Comparison of ENCODE assay signal across 24 cellular contexts in the genomic region with DNA sequence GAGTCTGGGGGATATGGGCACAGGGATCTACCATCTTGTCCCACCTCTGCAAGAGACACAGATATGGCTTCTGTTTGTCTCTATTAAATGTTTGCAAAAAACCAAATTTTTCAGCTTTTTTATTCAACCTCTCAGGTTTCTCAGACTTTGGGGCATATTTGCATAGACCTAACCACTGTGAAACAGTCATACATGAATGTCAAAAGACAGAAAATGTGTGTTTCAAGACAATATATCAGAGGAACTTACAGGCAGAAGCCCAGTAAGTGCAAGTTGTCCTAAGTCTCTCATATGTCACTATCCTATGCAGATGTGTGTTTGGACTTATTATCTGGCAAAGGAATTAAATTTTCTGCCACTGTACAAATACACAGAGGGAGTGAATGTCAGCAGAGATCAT.
"Had no signal": no experiment of that assay in that cellular context is flagged by ENCODE, and none has a peak within 500 bp of the region (broad histone marks: within the 10 kb centered on the region; RNA-seq: fewer than 3 reads in every experiment).

No MANE protein-coding gene starts in this region.

- H3K4me1 Mint-ChIP-seq: immature natural killer cell; memory B cell; naive thymus-derived CD4-positive, alpha-beta T cell had no signal

- H3K79me2 ChIP-seq: hepatocyte had no signal

- H3K27me3 ChIP-seq: dorsolateral prefrontal cortex, esophagus muscularis mucosa, foreskin keratinocyte, gastroesophageal sphincter, heart left ventricle, hepatocyte, left lung had no signal

- H3K4me3 ChIP-seq: coronary artery, dorsolateral prefrontal cortex, esophagus muscularis mucosa, gastroesophageal sphincter, heart left ventricle, hepatocyte, left lung, lower lobe of right lung had no signal

- H3K9me3 ChIP-seq: esophagus muscularis mucosa, gastroesophageal sphincter, lower lobe of right lung had no signal

- H3K36me3 Mint-ChIP-seq: immature natural killer cell; memory B cell; naive thymus-derived CD4-positive, alpha-beta T cell had no signal

- H3K4me2 ChIP-seq: hepatocyte had no signal

- H3K27me3 Mint-ChIP-seq: memory B cell; naive thymus-derived CD4-positive, alpha-beta T cell had no signal

- H3K27ac ChIP-seq: coronary artery, dorsolateral prefrontal cortex, esophagus muscularis mucosa, foreskin keratinocyte, gastroesophageal sphincter, heart left ventricle, hepatocyte, left lung, lower lobe of right lung had no signal

- ATAC-seq: foreskin keratinocyte; gastroesophageal sphincter; heart left ventricle; left cardiac atrium; left lung; left ventricle myocardium superior; lower lobe of right lung; naive thymus-derived CD4-positive, alpha-beta T cell had no signal

- DNase-seq: dermis blood vessel endothelial cell; dorsolateral prefrontal cortex; effector CD4-positive, alpha-beta T cell; effector memory CD4-positive, alpha-beta T cell; foreskin keratinocyte; heart left ventricle; hypothalamus; immature natural killer cell; islet precursor cell; left cardiac atrium; left lung; left ventricle myocardium superior; lower lobe of right lung; mesendoderm; midbrain; naive thymus-derived CD4-positive, alpha-beta T cell had no signal

- FAIRE-seq: colon, endothelial cell of umbilical vein, frontal cortex had no signal

- H2AFZ ChIP-seq: hepatocyte had no signal

- H3K27ac Mint-ChIP-seq: immature natural killer cell; memory B cell; naive thymus-derived CD4-positive, alpha-beta T cell had no signal

- H3K36me3 ChIP-seq: esophagus muscularis mucosa, gastroesophageal sphincter, heart left ventricle, left lung, lower lobe of right lung had no signal

- H3K4me3 Mint-ChIP-seq: immature natural killer cell; memory B cell; naive thymus-derived CD4-positive, alpha-beta T cell had no signal

- H3K4me1 ChIP-seq: esophagus muscularis mucosa, foreskin keratinocyte, gastroesophageal sphincter, heart left ventricle, left lung, lower lobe of right lung had no signal
